8 cellular contexts compared by ENCODE assay signal in genomic region chr3:62188547-62189375, GRCh38.
DNase-seq lines count a peak whose midpoint lies in the region; ATAC-seq and TF ChIP-seq lines count a peak whose summit lies in the region.

No MANE protein-coding gene starts in this region.

- 10% methylated on average over 14 of the region's 18 CpGs for WGBS in mesenchymal stem cell

- no peak overlapping the region for H3K27ac ChIP-seq in mesenchymal stem cell (ENCODE audit: low read length, poor library complexity, severe bottlenecking)

- no peak overlapping the region for H3K14ac ChIP-seq in mesenchymal stem cell (ENCODE audit: low read length in 2 of 2)

- no peak overlapping the region for H2BK120ac ChIP-seq in mesenchymal stem cell (ENCODE audit: low read depth, low read length)

- no peak overlapping the region for H3K4ac ChIP-seq in mesenchymal stem cell (ENCODE audit: low read depth in 1 of 2, low read length in 2 of 2)

- ATAC-seq in GM18909 (IDR thresholded peaks at IDR 0.05; ENCODE audit: poor library complexity, unreplicated experiment), result peak; percentile 78
- peak; percentile 86 for ATAC-seq in HG03354 (IDR thresholded peaks at IDR 0.05; ENCODE audit: poor library complexity, severe bottlenecking, unreplicated experiment)

- no peak overlapping the region for H3K18ac ChIP-seq in mesenchymal stem cell (ENCODE audit: low read depth in 1 of 2, low read length in 2 of 2)

- H3K79me1 ChIP-seq in mesenchymal stem cell (replicated peaks; ENCODE audit: low read length, poor library complexity, severe bottlenecking), result peaks cover 1% of the 10 kb centered on the region

- peak; percentile 83 for TF ChIP-seq CTCF in AG10803 (conservative IDR thresholded peaks at IDR 0.05; ENCODE audit: low read length)

- H4K91ac ChIP-seq in mesenchymal stem cell (ENCODE audit: low read length), result no peak overlapping the region

- no peaks in the 10 kb centered on the region for H3K9me3 ChIP-seq in mesenchymal stem cell (ENCODE audit: control insufficient read depth, low read length)

- peak; percentile 79 for DNase-seq in AG10803 (ENCODE audit: low read depth)
- peak; percentile 55 for DNase-seq in NCI-H526 treated with DMSO at 0.1 percent for 48 hours (lab: John Stamatoyannopoulos, UW)
- DNase-seq in activated CD4-positive, alpha-beta T cell treated with anti-CD3 and anti-CD28 coated beads, Interleukin-2, amount 50 U/mL, for 4 hours, result peak; percentile 49 to 51
- DNase-seq in ecto neural progenitor cell (ENCODE audit: low spot score), result peak; percentile 79
- DNase-seq in mesenchymal stem cell, result peak; percentile 68
- peak; percentile 11 to 18 for DNase-seq in stimulated activated CD8-positive, alpha-beta memory T cell treated with anti-CD3 and anti-CD28 coated beads, Interleukin-15, amount 100 ng/mL, for 48 hours (ENCODE audit: low read depth in 2 of 2)

- peak overlapping the region; percentile 34 for H3K4me2 ChIP-seq in mesenchymal stem cell (ENCODE audit: low read length, poor library complexity, severe bottlenecking)

- no peak overlapping the region for H2BK5ac ChIP-seq in mesenchymal stem cell (ENCODE audit: low read depth, low read length, poor library complexity, severe bottlenecking)

- no peak overlapping the region for H2AFZ ChIP-seq in mesenchymal stem cell (ENCODE audit: low read depth, low read length)

- H2BK15ac ChIP-seq in mesenchymal stem cell (ENCODE audit: low read depth, poor library complexity, severe bottlenecking), result no peak overlapping the region

- no peak overlapping the region for H2AK5ac ChIP-seq in mesenchymal stem cell (ENCODE audit: low read length, severe bottlenecking)

- peaks cover 13 to 21% of the 10 kb centered on the region in 2 experiments for H3K36me3 ChIP-seq in mesenchymal stem cell (ENCODE audit: control insufficient read depth in 1 of 2, insufficient read depth in 2 of 2, low read depth in 1 of 2, low read length in 2 of 2)

- H3K9ac ChIP-seq in mesenchymal stem cell (ENCODE audit: low read length), result peak overlapping the region; percentile 60

- H3K27me3 ChIP-seq in mesenchymal stem cell (ENCODE audit: control insufficient read depth in 1 of 2, insufficient read depth in 1 of 2, low read length in 2 of 2), result no peaks in the 10 kb centered on the region

- no peak overlapping the region for H2BK12ac ChIP-seq in mesenchymal stem cell (ENCODE audit: low read length in 2 of 2)

- peak overlapping the region; percentile 27 for H3K4me3 ChIP-seq in AG10803 (ENCODE audit: low read length)
- peak overlapping the region in 1 of 2 experiments; percentile 62 for H3K4me3 ChIP-seq in mesenchymal stem cell (ENCODE audit: insufficient read depth in 1 of 2, low read depth in 1 of 2, low read length in 2 of 2)

- H3K23ac ChIP-seq in mesenchymal stem cell (ENCODE audit: low read length in 2 of 2), result no peak overlapping the region

- peaks cover 5% of the 10 kb centered on the region for H3K4me1 ChIP-seq in mesenchymal stem cell (ENCODE audit: control insufficient read depth, insufficient read depth, low read depth, low read length)

- H4K8ac ChIP-seq in mesenchymal stem cell (ENCODE audit: low read length), result no peak overlapping the region

Comparison
In these comparisons a context has a peak if more than half of its experiments do, and no peak if none do; other contexts are left out.
1. DNase-seq: peak in every context shown above with its lines; median percentile 79 in AG10803; 79 in ecto neural progenitor cell; 68 in mesenchymal stem cell; 55 in NCI-H526 treated with DMSO at 0.1 percent for 48 hours; 50 in activated CD4-positive, alpha-beta T cell treated with anti-CD3 and anti-CD28 coated beads, Interleukin-2, amount 50 U/mL, for 4 hours; 14 in stimulated activated CD8-positive, alpha-beta memory T cell treated with anti-CD3 and anti-CD28 coated beads, Interleukin-15, amount 100 ng/mL, for 48 hours.